In the genomic region with DNA sequence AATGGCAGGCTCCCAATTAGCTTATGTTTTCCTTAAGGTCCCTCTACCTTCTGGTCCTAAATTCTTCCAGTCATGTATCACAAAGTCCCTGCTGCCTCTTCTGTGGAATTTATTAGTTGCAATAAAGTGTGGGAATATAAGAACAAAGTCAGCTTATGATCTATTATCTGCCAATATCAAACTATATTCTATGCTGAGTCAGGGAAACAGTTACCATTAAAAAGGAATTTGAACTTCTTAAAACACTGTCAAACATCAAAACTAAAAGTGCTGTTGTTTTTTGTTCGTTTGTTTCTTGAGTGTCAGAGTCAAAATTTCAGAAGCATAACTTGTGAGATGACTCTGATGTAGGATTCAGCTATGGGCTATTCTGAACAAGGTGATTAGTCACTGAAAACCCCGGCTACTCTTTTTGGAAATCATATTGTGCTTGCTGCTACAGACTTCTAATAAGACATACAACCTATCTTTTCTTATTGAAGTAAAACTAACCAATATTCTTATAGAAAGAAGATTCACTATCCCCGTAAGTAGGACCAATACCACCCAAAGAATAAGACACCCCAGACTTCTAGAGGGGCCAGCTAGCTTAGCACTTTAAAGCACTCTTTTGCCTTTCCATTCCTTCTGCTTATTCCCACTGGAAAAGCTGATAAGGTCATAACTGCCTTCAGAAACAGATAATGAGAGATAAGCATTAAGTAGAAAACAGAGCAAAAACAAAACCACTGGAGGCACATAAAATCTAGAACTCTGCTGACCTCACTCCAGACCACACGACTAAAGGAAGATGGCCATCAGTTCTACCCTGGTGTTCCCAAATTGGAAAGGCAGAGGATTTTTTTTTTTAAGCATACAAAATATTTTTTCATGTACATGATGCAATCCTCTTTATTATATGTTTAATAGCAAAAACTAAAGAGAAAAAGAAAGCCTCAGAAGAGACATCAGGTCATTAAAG, we compare ENCODE assay signal across 1 cellular context.
TF ChIP-seq lines count a peak whose summit lies in the region.

No MANE protein-coding gene starts in this region.

TF ChIP-seq in GM12878, 131 proteins besides CTCF, POLR2A, EP300 and RAD21:
- TF ChIP-seq, protein P1, sequence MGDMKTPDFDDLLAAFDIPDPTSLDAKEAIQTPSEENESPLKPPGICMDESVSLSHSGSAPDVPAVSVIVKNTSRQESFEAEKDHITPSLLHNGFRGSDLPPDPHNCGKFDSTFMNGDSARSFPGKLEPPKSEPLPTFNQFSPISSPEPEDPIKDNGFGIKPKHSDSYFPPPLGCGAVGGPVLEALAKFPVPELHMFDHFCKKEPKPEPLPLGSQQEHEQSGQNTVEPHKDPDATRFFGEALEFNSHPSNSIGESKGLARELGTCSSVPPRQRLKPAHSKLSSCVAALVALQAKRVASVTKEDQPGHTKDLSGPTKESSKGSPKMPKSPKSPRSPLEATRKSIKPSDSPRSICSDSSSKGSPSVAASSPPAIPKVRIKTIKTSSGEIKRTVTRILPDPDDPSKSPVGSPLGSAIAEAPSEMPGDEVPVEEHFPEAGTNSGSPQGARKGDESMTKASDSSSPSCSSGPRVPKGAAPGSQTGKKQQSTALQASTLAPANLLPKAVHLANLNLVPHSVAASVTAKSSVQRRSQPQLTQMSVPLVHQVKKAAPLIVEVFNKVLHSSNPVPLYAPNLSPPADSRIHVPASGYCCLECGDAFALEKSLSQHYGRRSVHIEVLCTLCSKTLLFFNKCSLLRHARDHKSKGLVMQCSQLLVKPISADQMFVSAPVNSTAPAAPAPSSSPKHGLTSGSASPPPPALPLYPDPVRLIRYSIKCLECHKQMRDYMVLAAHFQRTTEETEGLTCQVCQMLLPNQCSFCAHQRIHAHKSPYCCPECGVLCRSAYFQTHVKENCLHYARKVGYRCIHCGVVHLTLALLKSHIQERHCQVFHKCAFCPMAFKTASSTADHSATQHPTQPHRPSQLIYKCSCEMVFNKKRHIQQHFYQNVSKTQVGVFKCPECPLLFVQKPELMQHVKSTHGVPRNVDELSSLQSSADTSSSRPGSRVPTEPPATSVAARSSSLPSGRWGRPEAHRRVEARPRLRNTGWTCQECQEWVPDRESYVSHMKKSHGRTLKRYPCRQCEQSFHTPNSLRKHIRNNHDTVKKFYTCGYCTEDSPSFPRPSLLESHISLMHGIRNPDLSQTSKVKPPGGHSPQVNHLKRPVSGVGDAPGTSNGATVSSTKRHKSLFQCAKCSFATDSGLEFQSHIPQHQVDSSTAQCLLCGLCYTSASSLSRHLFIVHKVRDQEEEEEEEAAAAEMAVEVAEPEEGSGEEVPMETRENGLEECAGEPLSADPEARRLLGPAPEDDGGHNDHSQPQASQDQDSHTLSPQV (IDR thresholded peaks at IDR 0.05), result no peak
- TF ChIP-seq SMC3 (IDR thresholded peaks at IDR 0.05; ENCODE audit: borderline replicate concordance, low read length) (no peak), FOXK2 (IDR thresholded peaks at IDR 0.05) (no peak), TCF7 (IDR thresholded peaks at IDR 0.05; ENCODE audit: borderline replicate concordance) (no peak), FOXM1 (IDR thresholded peaks at IDR 0.05; ENCODE audit: low read depth, low read length) (no peak), RBBP5 (conservative IDR thresholded peaks at IDR 0.05) (no peak), SREBF2 (IDR thresholded peaks at IDR 0.05; ENCODE audit: low read length) (no peak), TCF3 (IDR thresholded peaks at IDR 0.05; ENCODE audit: borderline replicate concordance, insufficient read depth, low read depth, low read length) (no peak), TAF1 (IDR thresholded peaks at IDR 0.05; ENCODE audit: borderline replicate concordance, low read depth, low read length) (no peak), RFX5 (IDR thresholded peaks at IDR 0.05; ENCODE audit: low read depth, low read length) (no peak), NFXL1 (IDR thresholded peaks at IDR 0.05; ENCODE audit: borderline replicate concordance) (no peak)
- TF ChIP-seq, protein P2, sequence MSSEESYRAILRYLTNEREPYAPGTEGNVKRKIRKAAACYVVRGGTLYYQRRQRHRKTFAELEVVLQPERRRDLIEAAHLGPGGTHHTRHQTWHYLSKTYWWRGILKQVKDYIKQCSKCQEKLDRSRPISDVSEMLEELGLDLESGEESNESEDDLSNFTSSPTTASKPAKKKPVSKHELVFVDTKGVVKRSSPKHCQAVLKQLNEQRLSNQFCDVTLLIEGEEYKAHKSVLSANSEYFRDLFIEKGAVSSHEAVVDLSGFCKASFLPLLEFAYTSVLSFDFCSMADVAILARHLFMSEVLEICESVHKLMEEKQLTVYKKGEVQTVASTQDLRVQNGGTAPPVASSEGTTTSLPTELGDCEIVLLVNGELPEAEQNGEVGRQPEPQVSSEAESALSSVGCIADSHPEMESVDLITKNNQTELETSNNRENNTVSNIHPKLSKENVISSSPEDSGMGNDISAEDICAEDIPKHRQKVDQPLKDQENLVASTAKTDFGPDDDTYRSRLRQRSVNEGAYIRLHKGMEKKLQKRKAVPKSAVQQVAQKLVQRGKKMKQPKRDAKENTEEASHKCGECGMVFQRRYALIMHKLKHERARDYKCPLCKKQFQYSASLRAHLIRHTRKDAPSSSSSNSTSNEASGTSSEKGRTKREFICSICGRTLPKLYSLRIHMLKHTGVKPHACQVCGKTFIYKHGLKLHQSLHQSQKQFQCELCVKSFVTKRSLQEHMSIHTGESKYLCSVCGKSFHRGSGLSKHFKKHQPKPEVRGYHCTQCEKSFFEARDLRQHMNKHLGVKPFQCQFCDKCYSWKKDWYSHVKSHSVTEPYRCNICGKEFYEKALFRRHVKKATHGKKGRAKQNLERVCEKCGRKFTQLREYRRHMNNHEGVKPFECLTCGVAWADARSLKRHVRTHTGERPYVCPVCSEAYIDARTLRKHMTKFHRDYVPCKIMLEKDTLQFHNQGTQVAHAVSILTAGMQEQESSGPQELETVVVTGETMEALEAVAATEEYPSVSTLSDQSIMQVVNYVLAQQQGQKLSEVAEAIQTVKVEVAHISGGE (CRISPR knock-in tag; IDR thresholded peaks at IDR 0.05), result no peak
- TF ChIP-seq, protein P3, sequence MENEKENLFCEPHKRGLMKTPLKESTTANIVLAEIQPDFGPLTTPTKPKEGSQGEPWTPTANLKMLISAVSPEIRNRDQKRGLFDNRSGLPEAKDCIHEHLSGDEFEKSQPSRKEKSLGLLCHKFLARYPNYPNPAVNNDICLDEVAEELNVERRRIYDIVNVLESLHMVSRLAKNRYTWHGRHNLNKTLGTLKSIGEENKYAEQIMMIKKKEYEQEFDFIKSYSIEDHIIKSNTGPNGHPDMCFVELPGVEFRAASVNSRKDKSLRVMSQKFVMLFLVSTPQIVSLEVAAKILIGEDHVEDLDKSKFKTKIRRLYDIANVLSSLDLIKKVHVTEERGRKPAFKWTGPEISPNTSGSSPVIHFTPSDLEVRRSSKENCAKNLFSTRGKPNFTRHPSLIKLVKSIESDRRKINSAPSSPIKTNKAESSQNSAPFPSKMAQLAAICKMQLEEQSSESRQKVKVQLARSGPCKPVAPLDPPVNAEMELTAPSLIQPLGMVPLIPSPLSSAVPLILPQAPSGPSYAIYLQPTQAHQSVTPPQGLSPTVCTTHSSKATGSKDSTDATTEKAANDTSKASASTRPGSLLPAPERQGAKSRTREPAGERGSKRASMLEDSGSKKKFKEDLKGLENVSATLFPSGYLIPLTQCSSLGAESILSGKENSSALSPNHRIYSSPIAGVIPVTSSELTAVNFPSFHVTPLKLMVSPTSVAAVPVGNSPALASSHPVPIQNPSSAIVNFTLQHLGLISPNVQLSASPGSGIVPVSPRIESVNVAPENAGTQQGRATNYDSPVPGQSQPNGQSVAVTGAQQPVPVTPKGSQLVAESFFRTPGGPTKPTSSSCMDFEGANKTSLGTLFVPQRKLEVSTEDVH (IDR thresholded peaks at IDR 0.05; ENCODE audit: low read depth, partially characterized antibody), result no peak
- TF ChIP-seq, protein P4, sequence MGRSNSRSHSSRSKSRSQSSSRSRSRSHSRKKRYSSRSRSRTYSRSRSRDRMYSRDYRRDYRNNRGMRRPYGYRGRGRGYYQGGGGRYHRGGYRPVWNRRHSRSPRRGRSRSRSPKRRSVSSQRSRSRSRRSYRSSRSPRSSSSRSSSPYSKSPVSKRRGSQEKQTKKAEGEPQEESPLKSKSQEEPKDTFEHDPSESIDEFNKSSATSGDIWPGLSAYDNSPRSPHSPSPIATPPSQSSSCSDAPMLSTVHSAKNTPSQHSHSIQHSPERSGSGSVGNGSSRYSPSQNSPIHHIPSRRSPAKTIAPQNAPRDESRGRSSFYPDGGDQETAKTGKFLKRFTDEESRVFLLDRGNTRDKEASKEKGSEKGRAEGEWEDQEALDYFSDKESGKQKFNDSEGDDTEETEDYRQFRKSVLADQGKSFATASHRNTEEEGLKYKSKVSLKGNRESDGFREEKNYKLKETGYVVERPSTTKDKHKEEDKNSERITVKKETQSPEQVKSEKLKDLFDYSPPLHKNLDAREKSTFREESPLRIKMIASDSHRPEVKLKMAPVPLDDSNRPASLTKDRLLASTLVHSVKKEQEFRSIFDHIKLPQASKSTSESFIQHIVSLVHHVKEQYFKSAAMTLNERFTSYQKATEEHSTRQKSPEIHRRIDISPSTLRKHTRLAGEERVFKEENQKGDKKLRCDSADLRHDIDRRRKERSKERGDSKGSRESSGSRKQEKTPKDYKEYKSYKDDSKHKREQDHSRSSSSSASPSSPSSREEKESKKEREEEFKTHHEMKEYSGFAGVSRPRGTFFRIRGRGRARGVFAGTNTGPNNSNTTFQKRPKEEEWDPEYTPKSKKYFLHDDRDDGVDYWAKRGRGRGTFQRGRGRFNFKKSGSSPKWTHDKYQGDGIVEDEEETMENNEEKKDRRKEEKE (IDR thresholded peaks at IDR 0.05), result no peak
- TF ChIP-seq, protein P5, sequence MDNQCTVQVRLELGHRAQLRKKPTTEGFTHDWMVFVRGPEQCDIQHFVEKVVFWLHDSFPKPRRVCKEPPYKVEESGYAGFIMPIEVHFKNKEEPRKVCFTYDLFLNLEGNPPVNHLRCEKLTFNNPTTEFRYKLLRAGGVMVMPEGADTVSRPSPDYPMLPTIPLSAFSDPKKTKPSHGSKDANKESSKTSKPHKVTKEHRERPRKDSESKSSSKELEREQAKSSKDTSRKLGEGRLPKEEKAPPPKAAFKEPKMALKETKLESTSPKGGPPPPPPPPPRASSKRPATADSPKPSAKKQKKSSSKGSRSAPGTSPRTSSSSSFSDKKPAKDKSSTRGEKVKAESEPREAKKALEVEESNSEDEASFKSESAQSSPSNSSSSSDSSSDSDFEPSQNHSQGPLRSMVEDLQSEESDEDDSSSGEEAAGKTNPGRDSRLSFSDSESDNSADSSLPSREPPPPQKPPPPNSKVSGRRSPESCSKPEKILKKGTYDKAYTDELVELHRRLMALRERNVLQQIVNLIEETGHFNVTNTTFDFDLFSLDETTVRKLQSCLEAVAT (IDR thresholded peaks at IDR 0.05), result no peak
- TF ChIP-seq, protein P6, sequence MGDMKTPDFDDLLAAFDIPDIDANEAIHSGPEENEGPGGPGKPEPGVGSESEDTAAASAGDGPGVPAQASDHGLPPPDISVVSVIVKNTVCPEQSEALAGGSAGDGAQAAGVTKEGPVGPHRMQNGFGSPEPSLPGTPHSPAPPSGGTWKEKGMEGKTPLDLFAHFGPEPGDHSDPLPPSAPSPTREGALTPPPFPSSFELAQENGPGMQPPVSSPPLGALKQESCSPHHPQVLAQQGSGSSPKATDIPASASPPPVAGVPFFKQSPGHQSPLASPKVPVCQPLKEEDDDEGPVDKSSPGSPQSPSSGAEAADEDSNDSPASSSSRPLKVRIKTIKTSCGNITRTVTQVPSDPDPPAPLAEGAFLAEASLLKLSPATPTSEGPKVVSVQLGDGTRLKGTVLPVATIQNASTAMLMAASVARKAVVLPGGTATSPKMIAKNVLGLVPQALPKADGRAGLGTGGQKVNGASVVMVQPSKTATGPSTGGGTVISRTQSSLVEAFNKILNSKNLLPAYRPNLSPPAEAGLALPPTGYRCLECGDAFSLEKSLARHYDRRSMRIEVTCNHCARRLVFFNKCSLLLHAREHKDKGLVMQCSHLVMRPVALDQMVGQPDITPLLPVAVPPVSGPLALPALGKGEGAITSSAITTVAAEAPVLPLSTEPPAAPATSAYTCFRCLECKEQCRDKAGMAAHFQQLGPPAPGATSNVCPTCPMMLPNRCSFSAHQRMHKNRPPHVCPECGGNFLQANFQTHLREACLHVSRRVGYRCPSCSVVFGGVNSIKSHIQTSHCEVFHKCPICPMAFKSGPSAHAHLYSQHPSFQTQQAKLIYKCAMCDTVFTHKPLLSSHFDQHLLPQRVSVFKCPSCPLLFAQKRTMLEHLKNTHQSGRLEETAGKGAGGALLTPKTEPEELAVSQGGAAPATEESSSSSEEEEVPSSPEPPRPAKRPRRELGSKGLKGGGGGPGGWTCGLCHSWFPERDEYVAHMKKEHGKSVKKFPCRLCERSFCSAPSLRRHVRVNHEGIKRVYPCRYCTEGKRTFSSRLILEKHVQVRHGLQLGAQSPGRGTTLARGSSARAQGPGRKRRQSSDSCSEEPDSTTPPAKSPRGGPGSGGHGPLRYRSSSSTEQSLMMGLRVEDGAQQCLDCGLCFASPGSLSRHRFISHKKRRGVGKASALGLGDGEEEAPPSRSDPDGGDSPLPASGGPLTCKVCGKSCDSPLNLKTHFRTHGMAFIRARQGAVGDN (IDR thresholded peaks at IDR 0.05), result no peak
- TF ChIP-seq, protein P7, sequence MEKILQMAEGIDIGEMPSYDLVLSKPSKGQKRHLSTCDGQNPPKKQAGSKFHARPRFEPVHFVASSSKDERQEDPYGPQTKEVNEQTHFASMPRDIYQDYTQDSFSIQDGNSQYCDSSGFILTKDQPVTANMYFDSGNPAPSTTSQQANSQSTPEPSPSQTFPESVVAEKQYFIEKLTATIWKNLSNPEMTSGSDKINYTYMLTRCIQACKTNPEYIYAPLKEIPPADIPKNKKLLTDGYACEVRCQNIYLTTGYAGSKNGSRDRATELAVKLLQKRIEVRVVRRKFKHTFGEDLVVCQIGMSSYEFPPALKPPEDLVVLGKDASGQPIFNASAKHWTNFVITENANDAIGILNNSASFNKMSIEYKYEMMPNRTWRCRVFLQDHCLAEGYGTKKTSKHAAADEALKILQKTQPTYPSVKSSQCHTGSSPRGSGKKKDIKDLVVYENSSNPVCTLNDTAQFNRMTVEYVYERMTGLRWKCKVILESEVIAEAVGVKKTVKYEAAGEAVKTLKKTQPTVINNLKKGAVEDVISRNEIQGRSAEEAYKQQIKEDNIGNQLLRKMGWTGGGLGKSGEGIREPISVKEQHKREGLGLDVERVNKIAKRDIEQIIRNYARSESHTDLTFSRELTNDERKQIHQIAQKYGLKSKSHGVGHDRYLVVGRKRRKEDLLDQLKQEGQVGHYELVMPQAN (conservative IDR thresholded peaks at IDR 0.05), result no peak
- TF ChIP-seq, protein P8, sequence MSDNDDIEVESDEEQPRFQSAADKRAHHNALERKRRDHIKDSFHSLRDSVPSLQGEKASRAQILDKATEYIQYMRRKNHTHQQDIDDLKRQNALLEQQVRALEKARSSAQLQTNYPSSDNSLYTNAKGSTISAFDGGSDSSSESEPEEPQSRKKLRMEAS (IDR thresholded peaks at IDR 0.05; ENCODE audit: low read depth, low read length), result no peak
